In genomic region chr15:68433551-68433950, GRCh38 we compare ENCODE assay signal across 20 cellular contexts. TPM values are rescaled to one million over a fixed set of nuclear protein-coding genes. Genes with fewer than 3 reads are reported as not detected.
"Had no signal": no experiment of that assay in that cellular context is flagged by ENCODE, and none has a peak within 500 bp of the region (broad histone marks: within the 10 kb centered on the region; RNA-seq: fewer than 3 reads in every experiment).

No MANE protein-coding gene starts in this region.

- H2AFZ ChIP-seq: hepatocyte had no signal

- H3K36me3 Mint-ChIP-seq: immature natural killer cell, type B pancreatic cell, WTC11 had no signal

- H3K4me3 Mint-ChIP-seq: activated naive CD8-positive, alpha-beta T cell treated with anti-CD3 and anti-CD28 coated beads, Interleukin-2, amount 50 U/mL, for 24 hours; activated T-helper 1 cell treated with anti-CD3 and anti-CD28 coated beads, Interleukin-12 subunit alpha, Interleukin-12 subunit beta, Interleukin-2, Interleukin-4 antibody, amounts not matched to agents 30 ng/mL and 10 ng/mL and 1 ng/mL, durations not matched to agents 14 hours and 24 hours and 36 hours; T-helper 1 cell treated with Interleukin-12 subunit alpha and Interleukin-12 subunit beta and Interleukin-4 antibody, amounts not matched to agents 30 μg/mL and 1 μg/mL, for 36 hours had no signal

- H3K4me2 ChIP-seq: hepatocyte had no signal

- H3K27ac ChIP-seq: foreskin keratinocyte, hepatocyte, thoracic aorta had no signal

- H3K27ac Mint-ChIP-seq: activated naive CD8-positive, alpha-beta T cell treated with anti-CD3 and anti-CD28 coated beads, Interleukin-2, amount 50 U/mL, for 24 hours; activated T-helper 1 cell treated with anti-CD3 and anti-CD28 coated beads, Interleukin-12 subunit alpha, Interleukin-12 subunit beta, Interleukin-2, Interleukin-4 antibody, amounts not matched to agents 30 ng/mL and 10 ng/mL and 1 ng/mL, durations not matched to agents 14 hours and 24 hours and 36 hours; immature natural killer cell; progenitor cell of endocrine pancreas; T-helper 1 cell treated with Interleukin-12 subunit alpha and Interleukin-12 subunit beta and Interleukin-4 antibody, amounts not matched to agents 30 μg/mL and 1 μg/mL, for 36 hours; type B pancreatic cell; WTC11 had no signal

- H3K4me1 ChIP-seq: foreskin keratinocyte had no signal

- ATAC-seq: activated naive CD8-positive, alpha-beta T cell treated with anti-CD3 and anti-CD28 coated beads, Interleukin-2, amount 50 U/mL, for 24 hours; foreskin keratinocyte; WTC11 had no signal

- H3K36me3 ChIP-seq: thoracic aorta had no signal

- H3K9me3 Mint-ChIP-seq: activated naive CD8-positive, alpha-beta T cell treated with anti-CD3 and anti-CD28 coated beads, Interleukin-2, amount 50 U/mL, for 24 hours; activated T-helper 1 cell treated with anti-CD3 and anti-CD28 coated beads, Interleukin-12 subunit alpha, Interleukin-12 subunit beta, Interleukin-2, Interleukin-4 antibody, amounts not matched to agents 30 ng/mL and 10 ng/mL and 1 ng/mL, durations not matched to agents 14 hours and 24 hours and 36 hours; immature natural killer cell; T-helper 1 cell treated with Interleukin-12 subunit alpha and Interleukin-12 subunit beta and Interleukin-4 antibody, amounts not matched to agents 30 μg/mL and 1 μg/mL, for 36 hours; type B pancreatic cell; WTC11 had no signal

- DNase-seq: activated gamma-delta T cell; activated naive CD4-positive, alpha-beta T cell treated with anti-CD3 and anti-CD28 coated beads, Interleukin-2, amount 50 U/mL, for 16 hours; activated naive CD8-positive, alpha-beta T cell treated with anti-CD3 and anti-CD28 coated beads, Interleukin-2, amount 50 U/mL, for 24 hours; effector CD4-positive, alpha-beta T cell; erythroblast; foreskin keratinocyte; immature natural killer cell; mesenchymal stem cell; occipital lobe; stimulated activated CD4-positive, alpha-beta T cell treated with anti-CD3 and anti-CD28 coated beads, Interleukin-2, amount 100 ng/mL, for 48 hours; stimulated activated naive CD4-positive, alpha-beta T cell treated with Interleukin-2 at 50 U/mL for 16 hours; T1000 had no signal

- H3K4me1 Mint-ChIP-seq: immature natural killer cell had no signal

- H3K9me3 ChIP-seq: thoracic aorta had no signal

- H3K4me3 ChIP-seq: hepatocyte, thoracic aorta had no signal

RNA-seq across cellular contexts. Expression of gene ITGA11, which starts 1.6 kb away (rescaled TPM):
- total RNA-seq: foreskin keratinocyte, progenitor cell of endocrine pancreas had no signal
- polyA plus RNA-seq: foreskin keratinocyte, immature natural killer cell, neural cell had no signal
